8 cellular contexts compared by ENCODE assay signal in genomic region chr11:14537134-14537599, GRCh38. TPM values are rescaled to one million over a fixed set of nuclear protein-coding genes. Genes with fewer than 3 reads are reported as not detected.
DNase-seq lines count a peak whose midpoint lies in the region; ATAC-seq, FAIRE-seq and TF ChIP-seq lines count a peak whose summit lies in the region.

No MANE protein-coding gene starts in this region.

- H3K9me1 ChIP-seq in K562 (ENCODE audit: control insufficient read depth, insufficient read depth, low read length), result no peaks in the 10 kb centered on the region

- H3K79me2 ChIP-seq in K562 (ENCODE audit: control insufficient read depth, insufficient read depth, low read length), result 0 out of 3 replicates have a peak, but pooled peaks cover 2% of the 10 kb centered on the region

- H3K4me1 ChIP-seq in K562 (replicated peaks in 1 of 2; ENCODE audit: control insufficient read depth in 2 of 2, insufficient read depth in 2 of 2, low read length in 2 of 2), result peaks cover 0 to 7% of the 10 kb centered on the region in 2 experiments; a peak in 3 of 5 replicates
- peaks cover 0 to 39% (median 15%) of the 10 kb centered on the region in 4 donors for H3K4me1 ChIP-seq in stomach

- peak; percentile 58 to 79 for TF ChIP-seq RAD21 in K562 (CRISPR knock-in tag; conservative IDR thresholded peaks at IDR 0.05 in 1 of 2, IDR thresholded peaks at IDR 0.05 in 1 of 2)

- no peak for TF ChIP-seq EP300 in K562 (IDR thresholded peaks at IDR 0.05; ENCODE audit: low read length)
- no peak for TF ChIP-seq EP300 in stomach (IDR thresholded peaks at IDR 0.05)

- peak; percentile 17 for DNase-seq in NCI-H2107 treated with DMSO at 0.1 percent for 48 hours (lab: John Stamatoyannopoulos, UW; ENCODE audit: unreplicated experiment)
- no peak for DNase-seq in NCI-H2107 (lab: John Stamatoyannopoulos, UW)
- DNase-seq in HuH-7 (ENCODE audit: low spot score), result peak; percentile 22
- peak; percentile 68 for DNase-seq in SKM-1 (lab: John Stamatoyannopoulos, UW; ENCODE audit: unreplicated experiment)
- DNase-seq in K562 (ENCODE audit: extremely low read depth in 1 of 4, low spot score in 3 of 4), result peak; percentile 54 to 64 (median 61)
- no peak for DNase-seq in left lobe of liver (ENCODE audit: low spot score)
- no peak for DNase-seq in stomach

- H3K27ac ChIP-seq in K562 (ENCODE audit: extremely low read depth, low read depth, low read length) (peak overlapping the region; percentile 14; the same call in 1 of the 3 replicates), stomach (no peak overlapping the region)

- FAIRE-seq in K562 (lab: Jason Lieb, UNC), result peak; percentile 83

- H3K9me3 ChIP-seq in K562 (replicated peaks; ENCODE audit: control insufficient read depth, insufficient read depth, low read depth, low read length) (no peaks in the 10 kb centered on the region), stomach (no peaks in the 10 kb centered on the region)

- CTCF ChIA-PET in K562 (lab: Yijun Ruan, JAX; ENCODE audit: low intra/inter-chr PET ratio), result interaction anchor here (0.6 kb wide), 1 partner anchor 371 kb away, joined by 3 read pairs; no protein-coding TSS in a partner anchor

- POLR2A ChIA-PET in K562 (lab: Yijun Ruan, JAX), result no interaction called here

- 1% methylated on average over 5 of the region's 5 CpGs for WGBS in K562 (ENCODE audit: insufficient coverage, low coverage, missing lambda C conversion rate)
- WGBS in stomach, 5 donors, result 7 to 13% (median 8%) methylated on average over 5 of the region's 5 CpGs

- H3K9ac ChIP-seq in K562 (ENCODE audit: insufficient read depth in 1 of 2, low read depth in 2 of 2, low read length in 2 of 2), result no peak overlapping the region

- BruUV-seq in K562 (replicated peaks; lab: Mats Ljungman, UMichigan), result no TSS peak

- H3K36me3 ChIP-seq in K562 (ENCODE audit: control insufficient read depth, insufficient read depth, low read length) (peaks cover 5% of the 10 kb centered on the region; the same call in 2 of the 3 replicates), stomach (no peaks in the 10 kb centered on the region)

- H3K4me2 ChIP-seq in K562 (ENCODE audit: insufficient read depth, low read length), result no peak overlapping the region

- ATAC-seq in GM21390 (IDR thresholded peaks at IDR 0.05; ENCODE audit: unreplicated experiment), result peak; percentile 80
- ATAC-seq in K562, result peak; percentile 80
- ATAC-seq in left lobe of liver, result peak; percentile 36

- H4K20me1 ChIP-seq in K562 (replicated peaks; ENCODE audit: control insufficient read depth, insufficient read depth, low read length), result no peaks in the 10 kb centered on the region

- intact Hi-C loops in K562 (cut with micrococcal nuclease) (loop anchor here (1.0 to 5.0 kb wide), 4 partner anchors 105 to 370 kb away; partner anchors contain the start of gene PDE3B), stomach (cut with DNase I; ENCODE audit: low total_unique reads) (loop anchor here (10.0 kb wide), 1 partner anchor 108 kb away; the partner anchor contains the start of gene PDE3B)

- TF ChIP-seq CTCF in K562 (IDR thresholded peaks at IDR 0.05 in 2 of 3, conservative IDR thresholded peaks at IDR 0.05 in 1 of 3; ENCODE audit: insufficient read depth in 2 of 3, low read depth in 1 of 3, low read length in 3 of 3) (peak; percentile 49 to 84 (median 72); a peak in 5 of 6 replicates), stomach (IDR thresholded peaks at IDR 0.05) (peak in 5 of 7 experiments; percentile 62 to 84 (median 78))

- H3K27me3 ChIP-seq in K562 (ENCODE audit: control insufficient read depth in 2 of 2, insufficient read depth in 2 of 2, low read length in 2 of 2) (no peaks in the 10 kb centered on the region), stomach (no peaks in the 10 kb centered on the region)

- H3K4me3 ChIP-seq in K562, result no peak overlapping the region
- no peak overlapping the region for H3K4me3 ChIP-seq in stomach

- H2AFZ ChIP-seq in K562 (ENCODE audit: low read depth, low read length), result peak overlapping the region; percentile 77

- TF ChIP-seq POLR2A in K562 (conservative IDR thresholded peaks at IDR 0.05) (no peak), stomach (IDR thresholded peaks at IDR 0.05) (no peak)

- in situ Hi-C loops in K562 (cut with MboI), result no loop called here

TF ChIP-seq in K562, 482 proteins besides CTCF, POLR2A, EP300 and RAD21 (continues in another document):
- no peak for TF ChIP-seq ZNF274 (IDR thresholded peaks at IDR 0.05; ENCODE audit: borderline replicate concordance, low read depth, low read length)
- 0 out of 2 replicates have a peak, but pooled peaks have one; percentile 17 for TF ChIP-seq TAL1 (IDR thresholded peaks at IDR 0.05)
- TF ChIP-seq ZNF398 (CRISPR knock-in tag; IDR thresholded peaks at IDR 0.05), result no peak
- TF ChIP-seq MYNN (IDR thresholded peaks at IDR 0.05), result no peak
- no peak for TF ChIP-seq MYNN (CRISPR knock-in tag; IDR thresholded peaks at IDR 0.05)
- TF ChIP-seq SRF (CRISPR knock-in tag; IDR thresholded peaks at IDR 0.05), result peak in 1 of 2 experiments; percentile 84; a peak in 2 of 4 replicates
- TF ChIP-seq ZNF707 (CRISPR knock-in tag; conservative IDR thresholded peaks at IDR 0.05), result no peak
- peak; percentile 45 for TF ChIP-seq ARID1B (IDR thresholded peaks at IDR 0.05)
- TF ChIP-seq JUND (IDR thresholded peaks at IDR 0.05; ENCODE audit: borderline replicate concordance, low read depth, low read length), result 0 out of 2 replicates have a peak, but pooled peaks have one; percentile 27
- no peak for TF ChIP-seq JUND (tag; IDR thresholded peaks at IDR 0.05; ENCODE audit: borderline replicate concordance, low read depth, low read length)
- TF ChIP-seq FOXJ2 (tag; IDR thresholded peaks at IDR 0.05), result no peak
- TF ChIP-seq GATAD2B (IDR thresholded peaks at IDR 0.05; ENCODE audit: borderline replicate concordance), result 0 out of 2 replicates have a peak, but pooled peaks have one; percentile 40
- no peak for TF ChIP-seq TCF7 (IDR thresholded peaks at IDR 0.05; ENCODE audit: borderline replicate concordance)
- 0 out of 2 replicates have a peak, but pooled peaks have one; percentile 50 for TF ChIP-seq SMARCA4 (IDR thresholded peaks at IDR 0.05)

RNA-seq across cellular contexts. Expression of gene PSMA1, which starts 17.0 kb away (rescaled TPM):
- 169 and 321 TPM in 2 replicates for total RNA-seq in K562 (2011; cell fraction: chromatin; rRNA removed; ENCODE audit: low replicate concordance)
- total RNA-seq in K562 (2011; cell fraction: nucleolus; rRNA removed), result 117 and 149 TPM in 2 replicates
- 172 and 211 TPM in 2 replicates for total RNA-seq in K562 (2011; cell fraction: nucleoplasm; rRNA removed)
- total RNA-seq in K562 (2014; rRNA removed) (281 and 317 TPM in 2 replicates), K562 (2014; rRNA removed; fragmentation: Illumina TruSeq; extraction: Trizol) (424 and 473 TPM in 2 replicates), K562 (2015; rRNA removed; fragmentation: Illumina TruSeq; extraction: Trizol) (379 and 441 TPM in 2 replicates), K562 (2021) (284 and 295 TPM in 2 replicates), left lobe of liver (63.9 TPM), stomach (100 to 1,000 TPM in 1 of 5 donors, 10 to 100 TPM in 4; 26.8 to 191 (median 56.8) TPM)
- polyA plus RNA-seq in K562 (2011; rRNA removed) (374 and 470 TPM in 2 replicates), K562 (2014; fragmentation: Illumina TruSeq; extraction: Trizol) (254 and 283 TPM in 2 replicates), K562 (2014; fragmentation: Nextera tagmentation; extraction: Ambion mirVana) (1,000 to 10,000 TPM in 1 of 2 experiments, 100 to 1,000 TPM in 1; 820 to 1,007 TPM), K562 (2014; rRNA removed) (336 and 338 TPM in 2 replicates), stomach (100 to 1,000 TPM; 128 to 154 (median 144) TPM)
- polyA plus RNA-seq in K562 (2011; cell fraction: cytosol; rRNA removed), result 169 and 312 TPM in 2 replicates
- polyA plus RNA-seq in K562 (2011; cell fraction: nucleus; rRNA removed), result 253 and 345 TPM in 2 replicates
- polyA plus RNA-seq in K562 (2012), result 377 and 384 TPM in 2 replicates
- 379 and 387 TPM in 2 replicates for polyA minus RNA-seq in K562 (2011; rRNA and poly(A)+ RNA removed)
- 127 and 156 TPM in 2 replicates for polyA minus RNA-seq in K562 (2011; cell fraction: cytosol; rRNA and poly(A)+ RNA removed)
- 110 and 145 TPM in 2 replicates for polyA minus RNA-seq in K562 (2011; cell fraction: nucleus; rRNA and poly(A)+ RNA removed)

RNA-seq across cellular contexts. Expression of gene COPB1, which starts 37.6 kb away (rescaled TPM):
- total RNA-seq in K562 (2011; cell fraction: chromatin; rRNA removed; ENCODE audit: low replicate concordance), result 61.0 and 164 TPM in 2 replicates
- total RNA-seq in K562 (2011; cell fraction: nucleolus; rRNA removed), result 48.2 and 59.1 TPM in 2 replicates
- total RNA-seq in K562 (2011; cell fraction: nucleoplasm; rRNA removed), result 91.1 and 154 TPM in 2 replicates
- total RNA-seq in K562 (2014; rRNA removed) (71.6 and 84.9 TPM in 2 replicates), K562 (2014; rRNA removed; fragmentation: Illumina TruSeq; extraction: Trizol) (143 and 153 TPM in 2 replicates), K562 (2015; rRNA removed; fragmentation: Illumina TruSeq; extraction: Trizol) (119 and 125 TPM in 2 replicates), K562 (2021) (86.5 and 90.1 TPM in 2 replicates), left lobe of liver (40.8 TPM), stomach (100 to 1,000 TPM in 1 of 5 donors, 10 to 100 TPM in 4; 36.8 to 196 (median 69.2) TPM)
- polyA plus RNA-seq in K562 (2011; rRNA removed) (178 and 188 TPM in 2 replicates), K562 (2014; fragmentation: Illumina TruSeq; extraction: Trizol) (91.1 and 91.6 TPM in 2 replicates), K562 (2014; fragmentation: Nextera tagmentation; extraction: Ambion mirVana) (100 to 1,000 TPM in 1 of 2 experiments, 10 to 100 TPM in 1; 89.6 to 111 TPM), K562 (2014; rRNA removed) (64.7 and 80.5 TPM in 2 replicates), stomach (10 to 100 TPM; 40.1 to 48.3 (median 45.3) TPM)
- polyA plus RNA-seq in K562 (2011; cell fraction: cytosol; rRNA removed), result 41.3 and 73.4 TPM in 2 replicates
- polyA plus RNA-seq in K562 (2011; cell fraction: nucleus; rRNA removed), result 62.8 and 93.7 TPM in 2 replicates
- polyA plus RNA-seq in K562 (2012), result 78.4 and 119 TPM in 2 replicates
- 185 and 240 TPM in 2 replicates for polyA minus RNA-seq in K562 (2011; rRNA and poly(A)+ RNA removed)
- 100 and 103 TPM in 2 replicates for polyA minus RNA-seq in K562 (2011; cell fraction: cytosol; rRNA and poly(A)+ RNA removed)
- 30.6 and 78.1 TPM in 2 replicates for polyA minus RNA-seq in K562 (2011; cell fraction: nucleus; rRNA and poly(A)+ RNA removed)

Comparison
In these comparisons a context has a peak if more than half of its experiments do, and no peak if none do; other contexts are left out.
1. DNase-seq: peak in NCI-H2107 treated with DMSO at 0.1 percent for 48 hours (single experiment), HuH-7 (single experiment), SKM-1 (single experiment) and K562 (4 of 4); none in NCI-H2107 (single experiment), left lobe of liver (single experiment) and stomach (single experiment).
2. Peak in every context shown above with its lines, with median percentiles within 50 percentile points of each other: ATAC-seq.